12 cellular contexts compared by ENCODE assay signal in genomic region chr1:90414201-90414600, GRCh38.
"Had no signal": no experiment of that assay in that cellular context is flagged by ENCODE, and none has a peak within 500 bp of the region (broad histone marks: within the 10 kb centered on the region; RNA-seq: fewer than 3 reads in every experiment).

No MANE protein-coding gene starts in this region.

- H3K27ac Mint-ChIP-seq: natural killer cell, progenitor cell of endocrine pancreas had no signal

- H3K36me3 Mint-ChIP-seq: natural killer cell had no signal

- H3K27me3 Mint-ChIP-seq: progenitor cell of endocrine pancreas had no signal

- H3K4me1 Mint-ChIP-seq: natural killer cell, neural crest cell had no signal

- DNase-seq: cortex of kidney; effector CD8-positive, alpha-beta T cell; heart right ventricle; islet precursor cell; mammary epithelial cell; natural killer cell; right cardiac atrium; stimulated activated CD4-positive, alpha-beta T cell treated with anti-CD3 and anti-CD28 coated beads, Interleukin-2, amount 100 ng/mL, for 48 hours; stimulated activated naive CD8-positive, alpha-beta T cell treated with anti-CD3 and anti-CD28 coated beads, Interleukin-15, Interleukin-2, amounts not matched to agents 100 U/mL and 50 U/mL, for 24 hours; upper lobe of right lung had no signal

- H3K4me3 Mint-ChIP-seq: natural killer cell, neural crest cell had no signal
